Comparison of ENCODE assay signal across 8 cellular contexts in genomic region chr1:32464716-32465540, GRCh38. TPM values are rescaled to one million over a fixed set of nuclear protein-coding genes. Genes with fewer than 3 reads are reported as not detected.
DNase-seq lines count a peak whose midpoint lies in the region; ATAC-seq, FAIRE-seq and TF ChIP-seq lines count a peak whose summit lies in the region.

TSS of gene ZBTB8B (plus strand) at chr1:32465072. CDS start at chr1:32470625, 5,553 bp downstream.

- CTCF ChIA-PET in CD8-positive, alpha-beta T cell (lab: Charles Lee): no interaction called here

- no peaks in the 10 kb centered on the region for H3K36me3 ChIP-seq in CD8-positive, alpha-beta T cell (ENCODE audit: insufficient read depth, low read length)
- H3K36me3 ChIP-seq in WERI-Rb-1 (no peaks in the 10 kb centered on the region), kidney (ENCODE audit: control insufficient read depth in 1 of 2, insufficient read depth in 2 of 2, low read length in 2 of 2) (no peaks in the 10 kb centered on the region), smooth muscle cell (ENCODE audit: low read depth) (no peaks in the 10 kb centered on the region)

- ATAC-seq in CD8-positive, alpha-beta T cell: peak; percentile 73
- ATAC-seq in HG03442 (IDR thresholded peaks at IDR 0.05; ENCODE audit: unreplicated experiment): no peak

- peaks cover 13% of the 10 kb centered on the region for H3K27me3 ChIP-seq in CD8-positive, alpha-beta T cell (ENCODE audit: insufficient read depth, low read length)
- H3K27me3 ChIP-seq in WERI-Rb-1 (ENCODE audit: insufficient read depth, low read depth, severe bottlenecking): no peaks in the 10 kb centered on the region
- H3K27me3 ChIP-seq in smooth muscle cell (ENCODE audit: low read depth): peaks cover 16% of the 10 kb centered on the region

- H2AFZ ChIP-seq in smooth muscle cell (ENCODE audit: low read depth): peak within 1 kb of the TSS; percentile 98

- under 1% methylated on average over 64 of the region's 64 CpGs for WGBS in smooth muscle cell (ENCODE audit: low lambda C conversion rate)

- intact Hi-C loops in CD8-positive, alpha-beta T cell (cut with DNase I, micrococcal nuclease): no loop called here
- intact Hi-C loops in kidney (cut with DNase I): no loop called here

- TF ChIP-seq CTCF in CD8-positive, alpha-beta T cell (IDR thresholded peaks at IDR 0.05): no peak
- TF ChIP-seq CTCF in WERI-Rb-1 (IDR thresholded peaks at IDR 0.05; ENCODE audit: low read depth, low read length): no peak
- no peak for TF ChIP-seq CTCF in kidney (IDR thresholded peaks at IDR 0.05; ENCODE audit: borderline replicate concordance, extremely low read depth, insufficient read depth)
- no peak for TF ChIP-seq CTCF in smooth muscle cell (IDR thresholded peaks at IDR 0.05; ENCODE audit: borderline replicate concordance, insufficient read depth, poor library complexity, severe bottlenecking)

- H3K9ac ChIP-seq in kidney (ENCODE audit: low read length in 2 of 2) (peak within 1 kb of the TSS in 1 of 2 donors; percentile 38), smooth muscle cell (ENCODE audit: low read depth) (no peak within 1 kb of the TSS)

- POLR2A ChIA-PET in CD8-positive, alpha-beta T cell (lab: Charles Lee): no interaction called here

- H3K36me3 Mint-ChIP-seq in CD8-positive, alpha-beta T cell: no peaks in the 10 kb centered on the region

- no peaks in the 10 kb centered on the region for H3K9me3 ChIP-seq in CD8-positive, alpha-beta T cell (ENCODE audit: low read length)
- H3K9me3 ChIP-seq in WERI-Rb-1 (ENCODE audit: severe bottlenecking): no peaks in the 10 kb centered on the region
- H3K9me3 ChIP-seq in kidney (ENCODE audit: control insufficient read depth in 1 of 2, low read length in 2 of 2): no peaks in the 10 kb centered on the region
- H3K9me3 ChIP-seq in smooth muscle cell (replicated peaks; ENCODE audit: low read depth): no peaks in the 10 kb centered on the region

- peaks cover 18% of the 10 kb centered on the region for H3K4me1 Mint-ChIP-seq in CD8-positive, alpha-beta T cell (ENCODE audit: low read depth)

- H3K4me3 ChIP-seq in CD8-positive, alpha-beta T cell (ENCODE audit: low read depth, low read length): peak within 1 kb of the TSS; percentile 44
- H3K4me3 ChIP-seq in WERI-Rb-1 (ENCODE audit: low read depth, low read length) (peak within 1 kb of the TSS; percentile 91), kidney (ENCODE audit: low read length in 2 of 2) (peak within 1 kb of the TSS; percentile 44 to 69), smooth muscle cell (peak within 1 kb of the TSS; percentile 51)

- peaks cover 16% of the 10 kb centered on the region for H3K4me1 ChIP-seq in CD8-positive, alpha-beta T cell (ENCODE audit: insufficient read depth, low read length)
- H3K4me1 ChIP-seq in kidney (ENCODE audit: control insufficient read depth in 1 of 2, insufficient read depth in 1 of 2, low read depth in 1 of 2, low read length in 2 of 2) (peaks cover 0 to 7% of the 10 kb centered on the region in 2 donors), smooth muscle cell (ENCODE audit: low read depth) (peaks cover 5% of the 10 kb centered on the region)

- no peaks in the 10 kb centered on the region for H3K9me3 Mint-ChIP-seq in CD8-positive, alpha-beta T cell

- no peak within 1 kb of the TSS for H3K27ac Mint-ChIP-seq in CD8-positive, alpha-beta T cell

- no peak within 1 kb of the TSS for H3K27ac ChIP-seq in CD8-positive, alpha-beta T cell (ENCODE audit: low read depth, low read length)
- peak within 1 kb of the TSS; percentile 58 for H3K27ac ChIP-seq in WERI-Rb-1
- H3K27ac ChIP-seq in cingulate gyrus (ENCODE audit: low read depth, low read length): peak within 1 kb of the TSS; percentile 32
- H3K27ac ChIP-seq in kidney (ENCODE audit: low read depth in 2 of 2, low read length in 2 of 2): no peak within 1 kb of the TSS
- no peak within 1 kb of the TSS for H3K27ac ChIP-seq in smooth muscle cell (ENCODE audit: low read depth)

- peaks cover 58% of the 10 kb centered on the region for H3K27me3 Mint-ChIP-seq in CD8-positive, alpha-beta T cell (ENCODE audit: low read depth)

- peak within 1 kb of the TSS; percentile 84 for H3K4me2 ChIP-seq in smooth muscle cell

- no peaks in the 10 kb centered on the region for H3K79me2 ChIP-seq in smooth muscle cell (ENCODE audit: low read depth)

- H4K20me1 ChIP-seq in smooth muscle cell (ENCODE audit: low read depth): no peaks in the 10 kb centered on the region

- no peaks in the 10 kb centered on the region for H3F3A ChIP-seq in smooth muscle cell (ENCODE audit: low read depth)

- peak within 1 kb of the TSS; percentile 74 for H3K4me3 Mint-ChIP-seq in CD8-positive, alpha-beta T cell

- no peak for FAIRE-seq in kidney (lab: Jason Lieb, UNC)

- peak in 4 of 7 experiments; percentile 16 to 57 (median 36) for DNase-seq in CD8-positive, alpha-beta T cell
- peak; percentile 45 for DNase-seq in NCI-H1048 (lab: John Stamatoyannopoulos, UW)
- peak; percentile 96 for DNase-seq in WERI-Rb-1
- peak; percentile 89 for DNase-seq in kidney
- peak; percentile 13 for DNase-seq in smooth muscle cell (lab: John Stamatoyannopoulos, UW; ENCODE audit: unreplicated experiment)
- DNase-seq in mesenteric fat pad (ENCODE audit: low spot score): no peak

RNA-seq across cellular contexts. Expression of gene ZBTB8B, which starts in this region (rescaled TPM):
- total RNA-seq in CD8-positive, alpha-beta T cell: not detected
- total RNA-seq in kidney: 0.03 TPM
- 0.06 TPM for polyA plus RNA-seq in kidney (ENCODE audit: insufficient read depth, low read depth, low replicate concordance)
- total RNA-seq in smooth muscle cell: 0.13 TPM in 2 replicates
- polyA plus RNA-seq in smooth muscle cell: 0.05 TPM in 1 of 2 replicates, not detected in the other
- total RNA-seq in mesenteric fat pad: not detected

Comparison
In these comparisons a context has a peak if more than half of its experiments do, and no peak if none do; other contexts are left out.
1. Peak in DNase-seq, ATAC-seq and H3K4me3 ChIP-seq in CD8-positive, alpha-beta T cell; RNA of the gene not detected or under 1 TPM.
2. Peak in DNase-seq and H3K4me3 ChIP-seq in kidney; RNA of the gene not detected or under 1 TPM.
3. Peak in DNase-seq, H3K4me3 ChIP-seq and H3K4me2 ChIP-seq in smooth muscle cell; RNA of the gene not detected or under 1 TPM.
4. H3K27ac ChIP-seq: peak in WERI-Rb-1 (single experiment) and cingulate gyrus (single experiment); none in CD8-positive, alpha-beta T cell (single experiment), kidney (0 of 2) and smooth muscle cell (single experiment).
5. Peak in every context shown above with its lines, with median percentiles within 50 percentile points of each other: H3K4me3 ChIP-seq.